Comparison of ENCODE assay signal across 8 cellular contexts in genomic region chr13:94601446-94602431, GRCh38. TPM values are rescaled to one million over a fixed set of nuclear protein-coding genes. Genes with fewer than 3 reads are reported as not detected.
DNase-seq lines count a peak whose midpoint lies in the region; ATAC-seq and TF ChIP-seq lines count a peak whose summit lies in the region.

Gene GPR180, plus strand, starts transcription at chr13:94601857. Its CDS starts 71 bp downstream, at chr13:94601928.

- H3K9me3 ChIP-seq in heart right ventricle (no peaks in the 10 kb centered on the region), transverse colon (no peaks in the 10 kb centered on the region)

- POLR2A ChIA-PET in T-cell (lab: Charles Lee): interaction anchor here (0.6 to 0.7 kb wide), 3 partner anchors 30 to 51 kb away, joined by 3 to 10 read pairs (median 4); no protein-coding TSS in a partner anchor

- peak within 1 kb of the TSS; percentile 79 to 93 for H3K27ac Mint-ChIP-seq in T-cell

- H3K36me3 ChIP-seq in heart right ventricle: peaks cover 0 to 19% (median 0%) of the 10 kb centered on the region in 9 donors
- no peaks in the 10 kb centered on the region for H3K36me3 ChIP-seq in transverse colon

- DNase-seq in GM13976 (ENCODE audit: low spot score) (peak; percentile 96), NCI-H1436 (lab: John Stamatoyannopoulos, UW) (peak; percentile 99), T-cell (peak; percentile 71 to 93 (median 83)), amniotic stem cell (lab: John Stamatoyannopoulos, UW) (peak; percentile 99), heart right ventricle (peak; percentile 91 to 95), pons (ENCODE audit: low spot score) (peak; percentile 100), transverse colon (peak; percentile 96)

- TF ChIP-seq EP300 in transverse colon (IDR thresholded peaks at IDR 0.05; ENCODE audit: low read depth): no peak

- H3K4me3 Mint-ChIP-seq in T-cell: peak within 1 kb of the TSS; percentile 77 to 82 (median 79)

- H3K4me1 ChIP-seq in heart right ventricle (peaks cover 0 to 14% (median 9%) of the 10 kb centered on the region in 9 donors), transverse colon (peaks cover 0 to 12% (median 4%) of the 10 kb centered on the region in 4 donors)

- peaks cover 27 to 34% (median 27%) of the 10 kb centered on the region in 3 donors for H3K4me1 Mint-ChIP-seq in T-cell

- 0% methylated on average over 71 of the region's 71 CpGs for WGBS in heart right ventricle, 2 donors
- 2 to 3% methylated on average over 5 to 34 of the region's 71 CpGs for WGBS in transverse colon (ENCODE audit: low coverage in 1 of 2), 2 donors

- ATAC-seq in HG02840 (IDR thresholded peaks at IDR 0.05; ENCODE audit: low FRiP score, unreplicated experiment): peak; percentile 100
- peak; percentile 98 to 99 (median 99) for ATAC-seq in T-cell (replicated peaks in 1 of 4)
- ATAC-seq in heart right ventricle: peak; percentile 99 to 100 (median 100)

- H3K4me3 ChIP-seq in heart right ventricle (peak within 1 kb of the TSS; percentile 73 to 99 (median 93)), transverse colon (peak within 1 kb of the TSS; percentile 59 to 100 (median 70))

- H3K27ac ChIP-seq in heart right ventricle (peak within 1 kb of the TSS; percentile 32 to 89 (median 80)), transverse colon (peak within 1 kb of the TSS; percentile 75 to 99 (median 88))

- intact Hi-C loops in heart right ventricle (cut with DNase I): loop anchor here in 1 of 10 donors (2.0 kb wide), 1 partner anchor 53 kb away; no protein-coding TSS in a partner anchor
- intact Hi-C loops in transverse colon (cut with DNase I; ENCODE audit: low total_unique reads): no loop called here

- H3K9me3 Mint-ChIP-seq in T-cell: peaks cover 0 to 3% (median 0%) of the 10 kb centered on the region in 3 donors

- CTCF ChIA-PET in T-cell (lab: Charles Lee): interaction anchor here in 1 of 2 donors (0.8 to 1.3 kb wide), 2 partner anchors 16 to 51 kb away, joined by 3 to 5 read pairs; no protein-coding TSS in a partner anchor

- H3K27me3 ChIP-seq in heart right ventricle: no peaks in the 10 kb centered on the region
- no peaks in the 10 kb centered on the region for H3K27me3 ChIP-seq in transverse colon

- TF ChIP-seq CTCF in GM13976 (IDR thresholded peaks at IDR 0.05; ENCODE audit: borderline replicate concordance, control extremely low read depth, extremely low read depth, insufficient read depth, missing control alignments): no peak
- no peak for TF ChIP-seq CTCF in heart right ventricle (IDR thresholded peaks at IDR 0.05)
- TF ChIP-seq CTCF in transverse colon (IDR thresholded peaks at IDR 0.05): no peak

- in situ Hi-C loops in GM13976 (cut with MboI; ENCODE audit: low sequenced_read_pairs, unreplicated experiment): loop anchor here (25.0 kb wide), 1 partner anchor 811 kb away; no protein-coding TSS in a partner anchor
- in situ Hi-C loops in transverse colon (cut with MboI; ENCODE audit: low pct_ligation_motif_present in 1 of 4, low pct_unique_long_range_greater_than_20kb in 1 of 4, low sequenced_read_pairs in 3 of 4): no loop called here

- no peaks in the 10 kb centered on the region for H3K27me3 Mint-ChIP-seq in T-cell

- peaks cover 7% of the 10 kb centered on the region for H3K36me3 Mint-ChIP-seq in T-cell

- peak; percentile 70 for TF ChIP-seq POLR2A in transverse colon (IDR thresholded peaks at IDR 0.05)

RNA-seq across cellular contexts. Expression of gene GPR180, which starts in this region (rescaled TPM):
- total RNA-seq in T-cell: 1 to 10 TPM; 2.0 to 4.0 (median 3.4) TPM
- total RNA-seq in heart right ventricle: 1 to 10 TPM; 2.1 to 5.2 (median 3.2) TPM
- 1 to 10 TPM; 1.5 TPM for polyA plus RNA-seq in heart right ventricle
- total RNA-seq in transverse colon: 1 to 10 TPM in 3 of 4 donors, under 1 TPM in 1; 0.37 to 4.9 (median 2.3) TPM

Comparison
In these comparisons a context has a peak if more than half of its experiments do, and no peak if none do; other contexts are left out.
1. Peak in every context shown above with its lines: DNase-seq, ATAC-seq, H3K4me3 ChIP-seq and H3K27ac ChIP-seq.